8 cellular contexts compared by ENCODE assay signal in genomic region chr1:50873458-50874187, GRCh38.
DNase-seq lines count a peak whose midpoint lies in the region; ATAC-seq and TF ChIP-seq lines count a peak whose summit lies in the region.

No MANE protein-coding gene starts in this region.

- TF ChIP-seq EP300 in esophagus muscularis mucosa (IDR thresholded peaks at IDR 0.05), result no peak

- H3K4me3 ChIP-seq in esophagus muscularis mucosa (no peak overlapping the region), neural progenitor cell (peak overlapping the region; percentile 53), upper lobe of right lung (no peak overlapping the region)

- intact Hi-C loops in esophagus muscularis mucosa (cut with DNase I), result no loop called here
- intact Hi-C loops in upper lobe of right lung (cut with DNase I), result no loop called here

- no peaks in the 10 kb centered on the region for H3K9me3 Mint-ChIP-seq in neural progenitor cell

- H3K4me1 Mint-ChIP-seq in neural progenitor cell, result no peaks in the 10 kb centered on the region

- H3K4me3 Mint-ChIP-seq in neural progenitor cell, result no peak overlapping the region

- no peaks in the 10 kb centered on the region for H3K36me3 Mint-ChIP-seq in neural progenitor cell

- H4K20me1 ChIP-seq in neural progenitor cell (ENCODE audit: low read depth), result no peaks in the 10 kb centered on the region

- H3K27me3 ChIP-seq in esophagus muscularis mucosa, result no peaks in the 10 kb centered on the region
- H3K27me3 ChIP-seq in neural progenitor cell, result no peaks in the 10 kb centered on the region
- no peaks in the 10 kb centered on the region for H3K27me3 ChIP-seq in upper lobe of right lung

- no peak overlapping the region for H3K27ac Mint-ChIP-seq in neural progenitor cell

- 78% methylated on average over 5 of the region's 5 CpGs for WGBS in esophagus muscularis mucosa

- H3K79me2 ChIP-seq in neural progenitor cell (ENCODE audit: low read depth), result peaks cover 34% of the 10 kb centered on the region

- TF ChIP-seq POLR2A in esophagus muscularis mucosa (IDR thresholded peaks at IDR 0.05; ENCODE audit: low read depth), result no peak

- TF ChIP-seq CTCF in C4-2B (conservative IDR thresholded peaks at IDR 0.05) (peak; percentile 97), esophagus muscularis mucosa (IDR thresholded peaks at IDR 0.05) (peak in 2 of 3 experiments; percentile 33 to 44), neural progenitor cell (IDR thresholded peaks at IDR 0.05) (peak; percentile 81), upper lobe of right lung (IDR thresholded peaks at IDR 0.05) (peak; percentile 57)

- H3K4me2 ChIP-seq in neural progenitor cell, result peak overlapping the region; percentile 71

- peak overlapping the region; percentile 70 for H2AFZ ChIP-seq in neural progenitor cell (replicated peaks)

- H3K27ac ChIP-seq in C4-2B (peak overlapping the region; percentile 42; the same call in 1 of the 2 replicates), esophagus muscularis mucosa (replicated peaks in 1 of 4) (no peak overlapping the region), neural progenitor cell (no peak overlapping the region), upper lobe of right lung (no peak overlapping the region)

- H3K9me3 ChIP-seq in esophagus muscularis mucosa, result no peaks in the 10 kb centered on the region
- H3K9me3 ChIP-seq in neural progenitor cell (ENCODE audit: low read depth), result no peaks in the 10 kb centered on the region
- H3K9me3 ChIP-seq in upper lobe of right lung, result no peaks in the 10 kb centered on the region

- H3K9ac ChIP-seq in neural progenitor cell, result no peak overlapping the region

- H3K4me1 ChIP-seq in esophagus muscularis mucosa (peaks cover 0 to 6% (median 0%) of the 10 kb centered on the region in 4 donors), neural progenitor cell (no peaks in the 10 kb centered on the region), upper lobe of right lung (no peaks in the 10 kb centered on the region)

- DNase-seq in NCI-H82 (lab: John Stamatoyannopoulos, UW) (peak; percentile 70), esophagus muscularis mucosa (ENCODE audit: extremely low spot score) (no peak), neural progenitor cell (ENCODE audit: low spot score) (peak; percentile 77), upper lobe of right lung (no peak)
- DNase-seq in activated CD8-positive, alpha-beta memory T cell treated with anti-CD3 and anti-CD28 coated beads for 24 hours, result peak; percentile 80

- ATAC-seq in GM18873 (IDR thresholded peaks at IDR 0.05; ENCODE audit: low FRiP score, unreplicated experiment), result peak; percentile 91
- ATAC-seq in HG03066 (IDR thresholded peaks at IDR 0.05; ENCODE audit: low read depth, unreplicated experiment), result peak; percentile 87
- peak; percentile 89 for ATAC-seq in upper lobe of right lung

- no peaks in the 10 kb centered on the region for H3K27me3 Mint-ChIP-seq in neural progenitor cell (ENCODE audit: insufficient read depth, low read depth)

- no peaks in the 10 kb centered on the region for H3F3A ChIP-seq in neural progenitor cell (ENCODE audit: low read depth)

- H3K36me3 ChIP-seq in esophagus muscularis mucosa (no peaks in the 10 kb centered on the region), neural progenitor cell (no peaks in the 10 kb centered on the region), upper lobe of right lung (no peaks in the 10 kb centered on the region)

Comparison
In these comparisons a context has a peak if more than half of its experiments do, and no peak if none do; other contexts are left out.
1. CTCF ChIP-seq: peak in every context shown above with its lines; median percentile 97 in C4-2B; 81 in neural progenitor cell; 57 in upper lobe of right lung; 38 in esophagus muscularis mucosa.
2. DNase-seq: peak in NCI-H82 (single experiment), activated CD8-positive, alpha-beta memory T cell treated with anti-CD3 and anti-CD28 coated beads for 24 hours (single experiment) and neural progenitor cell (single experiment); none in esophagus muscularis mucosa (single experiment) and upper lobe of right lung (single experiment).
3. Peak in every context shown above with its lines, with median percentiles within 50 percentile points of each other: ATAC-seq.